ENCODE assay signal across 18 cellular contexts in genomic region chr16:84557504-84557903, GRCh38.
"Had no signal": no experiment of that assay in that cellular context is flagged by ENCODE, and none has a peak within 500 bp of the region (broad histone marks: within the 10 kb centered on the region; RNA-seq: fewer than 3 reads in every experiment).

No MANE protein-coding gene starts in this region.

- DNase-seq: activated CD4-positive, alpha-beta T cell treated with anti-CD3 and anti-CD28 coated beads, Interleukin-2, amount 50 U/mL, for 4 hours; activated CD4-positive, CD25-positive, alpha-beta regulatory T cell; activated CD8-positive, alpha-beta memory T cell treated with anti-CD3 and anti-CD28 coated beads, Interleukin-2, amount 50 U/mL, for 4 hours; activated naive CD4-positive, alpha-beta T cell treated with Interleukin-2 at 50 U/mL for 16 hours; adrenal gland; brain microvascular endothelial cell; cerebellar nuclear complex; endodermal cell; erythroblast; kidney; left ventricle myocardium superior; ovary; stimulated activated CD4-positive, alpha-beta T cell treated with anti-CD3 and anti-CD28 coated beads, Interleukin-4, amount 100 ng/mL, for 1 hour; stimulated activated CD8-positive, alpha-beta memory T cell treated with anti-CD3 and anti-CD28 coated beads, Interleukin-4, amount 100 ng/mL, for 48 hours; stimulated activated naive CD8-positive, alpha-beta T cell treated with anti-CD3 and anti-CD28 coated beads, Interleukin-15, amount 100 ng/mL, for 72 hours had no signal

- ATAC-seq: left ventricle myocardium superior; stimulated activated naive CD8-positive, alpha-beta T cell treated with anti-CD3 and anti-CD28 coated beads, Interleukin-15, amount 100 ng/mL, for 72 hours had no signal

- H3K27me3 ChIP-seq: adrenal gland, brain microvascular endothelial cell, ovary had no signal

- H3K4me3 ChIP-seq: adrenal gland, ovary, thoracic aorta had no signal

- H3K27ac Mint-ChIP-seq: activated T-helper 1 cell treated with anti-CD3 and anti-CD28 coated beads, Interleukin-12 subunit alpha, Interleukin-12 subunit beta, Interleukin-2, Interleukin-4 antibody, amounts not matched to agents 30 ng/mL and 10 ng/mL and 1 ng/mL, durations not matched to agents 14 hours and 24 hours and 36 hours; endodermal cell; T-helper 1 cell treated with Interleukin-12 subunit alpha and Interleukin-12 subunit beta and Interleukin-4 antibody, amounts not matched to agents 30 μg/mL and 1 μg/mL, for 36 hours had no signal

- H3K9me3 ChIP-seq: adrenal gland, ovary, thoracic aorta had no signal

- H3K27me3 Mint-ChIP-seq: stimulated activated naive CD8-positive, alpha-beta T cell treated with anti-CD3 and anti-CD28 coated beads, Interleukin-15, amount 100 ng/mL, for 72 hours had no signal

- H3K9me3 Mint-ChIP-seq: activated T-helper 1 cell treated with anti-CD3 and anti-CD28 coated beads, Interleukin-12 subunit alpha, Interleukin-12 subunit beta, Interleukin-2, Interleukin-4 antibody, amounts not matched to agents 30 ng/mL and 10 ng/mL and 1 ng/mL, durations not matched to agents 14 hours and 24 hours and 36 hours; endodermal cell; stimulated activated naive CD8-positive, alpha-beta T cell treated with anti-CD3 and anti-CD28 coated beads, Interleukin-15, amount 100 ng/mL, for 72 hours; T-helper 1 cell treated with Interleukin-12 subunit alpha and Interleukin-12 subunit beta and Interleukin-4 antibody, amounts not matched to agents 30 μg/mL and 1 μg/mL, for 36 hours had no signal

- H3K4me1 Mint-ChIP-seq: endodermal cell had no signal

- H3K36me3 ChIP-seq: adrenal gland, ovary, thoracic aorta had no signal

- H3K4me3 Mint-ChIP-seq: activated T-helper 1 cell treated with anti-CD3 and anti-CD28 coated beads, Interleukin-12 subunit alpha, Interleukin-12 subunit beta, Interleukin-2, Interleukin-4 antibody, amounts not matched to agents 30 ng/mL and 10 ng/mL and 1 ng/mL, durations not matched to agents 14 hours and 24 hours and 36 hours; endodermal cell; stimulated activated naive CD8-positive, alpha-beta T cell treated with anti-CD3 and anti-CD28 coated beads, Interleukin-15, amount 100 ng/mL, for 72 hours; T-helper 1 cell treated with Interleukin-12 subunit alpha and Interleukin-12 subunit beta and Interleukin-4 antibody, amounts not matched to agents 30 μg/mL and 1 μg/mL, for 36 hours had no signal
